In genomic region chr9:84255701-84256100, GRCh38 we compare ENCODE assay signal across 1 cellular context.
TF ChIP-seq lines count a peak whose summit lies in the region.

No MANE protein-coding gene starts in this region.

TF ChIP-seq in GM23338, 12 proteins besides CTCF, POLR2A, EP300 and RAD21 (continued from another document):
- TF ChIP-seq ZNF462 (CRISPR knock-in tag; IDR thresholded peaks at IDR 0.05) = no peak
- TF ChIP-seq JUNB (IDR thresholded peaks at IDR 0.05; ENCODE audit: unreplicated experiment) = no peak
- no peak for TF ChIP-seq NANOG (IDR thresholded peaks at IDR 0.05; ENCODE audit: borderline replicate concordance)
- TF ChIP-seq ZNF331 (CRISPR knock-in tag; IDR thresholded peaks at IDR 0.05; ENCODE audit: low read depth) = no peak
- TF ChIP-seq POLR2AphosphoS5 (IDR thresholded peaks at IDR 0.05; ENCODE audit: low read depth) = no peak
- TF ChIP-seq CREB1 (CRISPR knock-in tag; IDR thresholded peaks at IDR 0.05; ENCODE audit: low read depth) = no peak
- TF ChIP-seq EZH2 (IDR thresholded peaks at IDR 0.05; ENCODE audit: low read depth, unreplicated experiment) = no peak
- no peak for TF ChIP-seq ZNF114 (CRISPR knock-in tag; IDR thresholded peaks at IDR 0.05)
TF ChIP-seq in GM23338: peak in this region for 0.
